Comparison of ENCODE assay signal across 8 cellular contexts in genomic region chr7:111560773-111561658, GRCh38. TPM values are rescaled to one million over a fixed set of nuclear protein-coding genes. Genes with fewer than 3 reads are reported as not detected.
DNase-seq lines count a peak whose midpoint lies in the region; ATAC-seq and TF ChIP-seq lines count a peak whose summit lies in the region.

No MANE protein-coding gene starts in this region.

- POLR2A ChIA-PET in CD8-positive, alpha-beta T cell (lab: Charles Lee), result interaction anchor here (0.6 to 1.1 kb wide), 3 partner anchors 7 to 16 kb away, joined by 3 read pairs; no protein-coding TSS in a partner anchor
- POLR2A ChIA-PET in activated naive CD8-positive, alpha-beta T cell treated with anti-CD3 and anti-CD28 coated beads, Interleukin-2, amount 10 ng/mL, durations not matched to agents 7 days and 5 days (lab: Charles Lee), result interaction anchor here (1.2 to 1.6 kb wide), 2 partner anchors 33 to 889 kb away, joined by 4 to 5 read pairs; partner anchors contain the start of gene IFRD1

- no peak for ATAC-seq in CD8-positive, alpha-beta T cell
- no peak for ATAC-seq in activated naive CD8-positive, alpha-beta T cell treated with anti-CD3 and anti-CD28 coated beads, Interleukin-2, amount 10 ng/mL, durations not matched to agents 7 days and 5 days (ENCODE audit: low read depth)
- no peak for ATAC-seq in stimulated activated naive CD8-positive, alpha-beta T cell treated with anti-CD3 and anti-CD28 coated beads, Interleukin-15, amount 100 ng/mL, for 72 hours
- ATAC-seq in HG02642 (IDR thresholded peaks at IDR 0.05; ENCODE audit: poor library complexity, unreplicated experiment), result no peak

- H3K36me3 Mint-ChIP-seq in CD8-positive, alpha-beta T cell, result peaks cover 31% of the 10 kb centered on the region
- peaks cover 19% of the 10 kb centered on the region for H3K36me3 Mint-ChIP-seq in activated naive CD8-positive, alpha-beta T cell treated with anti-CD3 and anti-CD28 coated beads, Interleukin-2, amount 10 ng/mL, durations not matched to agents 7 days and 5 days
- peaks cover 9 to 16% (median 14%) of the 10 kb centered on the region in 3 donors for H3K36me3 Mint-ChIP-seq in immature natural killer cell

- no peaks in the 10 kb centered on the region for H3K27me3 Mint-ChIP-seq in CD8-positive, alpha-beta T cell (ENCODE audit: low read depth)
- H3K27me3 Mint-ChIP-seq in activated naive CD8-positive, alpha-beta T cell treated with anti-CD3 and anti-CD28 coated beads, Interleukin-2, amount 10 ng/mL, durations not matched to agents 7 days and 5 days, result no peaks in the 10 kb centered on the region
- H3K27me3 Mint-ChIP-seq in immature natural killer cell (ENCODE audit: low read depth in 3 of 3), result peaks cover 0 to 7% (median 4%) of the 10 kb centered on the region in 3 donors
- H3K27me3 Mint-ChIP-seq in stimulated activated naive CD8-positive, alpha-beta T cell treated with anti-CD3 and anti-CD28 coated beads, Interleukin-15, amount 100 ng/mL, for 72 hours, result no peaks in the 10 kb centered on the region

- CTCF ChIA-PET in CD8-positive, alpha-beta T cell (lab: Charles Lee), result no interaction called here

- intact Hi-C loops in CD8-positive, alpha-beta T cell (cut with DNase I, micrococcal nuclease), result loop anchor here (5.0 to 10.0 kb wide), 7 partner anchors 466 to 1556 kb away; partner anchors contain the start of genes SMIM30 (in 2 of the 2), DOCK4 (in 1 of the 2), IFRD1 (in 1 of the 2) and LRRN3 (in 1 of the 2)

- H3K36me3 ChIP-seq in CD8-positive, alpha-beta T cell (ENCODE audit: insufficient read depth, low read length), result no peaks in the 10 kb centered on the region
- H3K36me3 ChIP-seq in HUES48 (ENCODE audit: control insufficient read depth, insufficient read depth, low read length), result peaks cover 10% of the 10 kb centered on the region

- peak overlapping the region; percentile 85 for H3K4me3 ChIP-seq in CD8-positive, alpha-beta T cell (ENCODE audit: low read depth, low read length)
- H3K4me3 ChIP-seq in HUES48 (ENCODE audit: low read depth, low read length), result peak overlapping the region; percentile 79

- H3K27me3 ChIP-seq in CD8-positive, alpha-beta T cell (ENCODE audit: insufficient read depth, low read length), result no peaks in the 10 kb centered on the region
- H3K27me3 ChIP-seq in HUES48 (ENCODE audit: control insufficient read depth, insufficient read depth, low read length), result no peaks in the 10 kb centered on the region

- H3K9ac ChIP-seq in HUES48 (ENCODE audit: low read depth, low read length), result peak overlapping the region; percentile 96

- no peak for TF ChIP-seq CTCF in CD8-positive, alpha-beta T cell (IDR thresholded peaks at IDR 0.05)

- peak overlapping the region; percentile 92 for H3K4me3 Mint-ChIP-seq in CD8-positive, alpha-beta T cell
- peak overlapping the region; percentile 85 for H3K4me3 Mint-ChIP-seq in activated naive CD8-positive, alpha-beta T cell treated with anti-CD3 and anti-CD28 coated beads, Interleukin-2, amount 10 ng/mL, durations not matched to agents 7 days and 5 days
- H3K4me3 Mint-ChIP-seq in immature natural killer cell, result peak overlapping the region; percentile 82 to 90 (median 88)
- peak overlapping the region; percentile 88 to 95 for H3K4me3 Mint-ChIP-seq in stimulated activated naive CD8-positive, alpha-beta T cell treated with anti-CD3 and anti-CD28 coated beads, Interleukin-15, amount 100 ng/mL, for 72 hours

- peak overlapping the region; percentile 82 for H3K27ac ChIP-seq in CD8-positive, alpha-beta T cell (ENCODE audit: low read depth, low read length)
- peak overlapping the region; percentile 87 for H3K27ac ChIP-seq in HUES48 (ENCODE audit: low read depth, low read length)

- H3K27ac Mint-ChIP-seq in CD8-positive, alpha-beta T cell, result peak overlapping the region; percentile 96
- H3K27ac Mint-ChIP-seq in activated naive CD8-positive, alpha-beta T cell treated with anti-CD3 and anti-CD28 coated beads, Interleukin-2, amount 10 ng/mL, durations not matched to agents 7 days and 5 days, result peak overlapping the region; percentile 81
- H3K27ac Mint-ChIP-seq in immature natural killer cell, result peak overlapping the region; percentile 52 to 86 (median 84)
- H3K27ac Mint-ChIP-seq in stimulated activated naive CD8-positive, alpha-beta T cell treated with anti-CD3 and anti-CD28 coated beads, Interleukin-15, amount 100 ng/mL, for 72 hours, result peak overlapping the region; percentile 88 to 90

- H3K9me3 Mint-ChIP-seq in CD8-positive, alpha-beta T cell, result no peaks in the 10 kb centered on the region
- no peaks in the 10 kb centered on the region for H3K9me3 Mint-ChIP-seq in activated naive CD8-positive, alpha-beta T cell treated with anti-CD3 and anti-CD28 coated beads, Interleukin-2, amount 10 ng/mL, durations not matched to agents 7 days and 5 days
- no peaks in the 10 kb centered on the region for H3K9me3 Mint-ChIP-seq in immature natural killer cell
- no peaks in the 10 kb centered on the region for H3K9me3 Mint-ChIP-seq in stimulated activated naive CD8-positive, alpha-beta T cell treated with anti-CD3 and anti-CD28 coated beads, Interleukin-15, amount 100 ng/mL, for 72 hours

- no peaks in the 10 kb centered on the region for H3K9me3 ChIP-seq in CD8-positive, alpha-beta T cell (ENCODE audit: low read length)
- H3K9me3 ChIP-seq in HUES48 (ENCODE audit: control insufficient read depth, insufficient read depth, low read length), result no peaks in the 10 kb centered on the region

- peaks cover 18% of the 10 kb centered on the region for H3K4me1 ChIP-seq in CD8-positive, alpha-beta T cell (ENCODE audit: insufficient read depth, low read length)
- peaks cover 15% of the 10 kb centered on the region for H3K4me1 ChIP-seq in HUES48 (ENCODE audit: control insufficient read depth, insufficient read depth, low read length)

- H3K4me1 Mint-ChIP-seq in CD8-positive, alpha-beta T cell (ENCODE audit: low read depth), result peaks cover 47% of the 10 kb centered on the region
- H3K4me1 Mint-ChIP-seq in activated naive CD8-positive, alpha-beta T cell treated with anti-CD3 and anti-CD28 coated beads, Interleukin-2, amount 10 ng/mL, durations not matched to agents 7 days and 5 days, result peaks cover 28% of the 10 kb centered on the region
- H3K4me1 Mint-ChIP-seq in immature natural killer cell, result peaks cover 30 to 47% of the 10 kb centered on the region in 2 donors
- H3K4me1 Mint-ChIP-seq in stimulated activated naive CD8-positive, alpha-beta T cell treated with anti-CD3 and anti-CD28 coated beads, Interleukin-15, amount 100 ng/mL, for 72 hours, result peaks cover 45% of the 10 kb centered on the region

- no peak for DNase-seq in CD8-positive, alpha-beta T cell
- DNase-seq in activated naive CD8-positive, alpha-beta T cell treated with anti-CD3 and anti-CD28 coated beads, Interleukin-2, amount 10 ng/mL, durations not matched to agents 7 days and 5 days, result no peak
- peak in 2 of 3 donors; percentile 2 to 5 for DNase-seq in immature natural killer cell
- no peak for DNase-seq in stimulated activated naive CD8-positive, alpha-beta T cell treated with anti-CD3 and anti-CD28 coated beads, Interleukin-15, amount 100 ng/mL, for 72 hours
- DNase-seq in NCI-H1436 treated with DMSO at 0.1 percent for 48 hours (lab: John Stamatoyannopoulos, UW), result no peak
- DNase-seq in SKM-1 (lab: John Stamatoyannopoulos, UW; ENCODE audit: unreplicated experiment), result no peak

RNA-seq across cellular contexts. Expression of gene IMMP2L, which starts 1.3 kb away (rescaled TPM):
- total RNA-seq in CD8-positive, alpha-beta T cell, result 10 to 100 TPM in 1 of 2 experiments, 1 to 10 TPM in 1; 9.8 to 12.7 TPM
- 10 to 100 TPM; 10.2 to 12.8 TPM for total RNA-seq in activated naive CD8-positive, alpha-beta T cell treated with anti-CD3 and anti-CD28 coated beads, Interleukin-2, amount 10 ng/mL, durations not matched to agents 7 days and 5 days
- 10 to 100 TPM in 2 of 3 donors, not detected in 1; 17.0 to 20.7 TPM for polyA plus RNA-seq in immature natural killer cell

Comparison
In these comparisons a context has a peak if more than half of its experiments do, and no peak if none do; other contexts are left out.
1. DNase-seq: peak in immature natural killer cell (2 of 3); none in CD8-positive, alpha-beta T cell (0 of 7), activated naive CD8-positive, alpha-beta T cell treated with anti-CD3 and anti-CD28 coated beads, Interleukin-2, amount 10 ng/mL, durations not matched to agents 7 days and 5 days (single experiment), stimulated activated naive CD8-positive, alpha-beta T cell treated with anti-CD3 and anti-CD28 coated beads, Interleukin-15, amount 100 ng/mL, for 72 hours (0 of 2), NCI-H1436 treated with DMSO at 0.1 percent for 48 hours (single experiment) and SKM-1 (single experiment).
2. Peak in every context shown above with its lines, with median percentiles within 50 percentile points of each other: H3K27ac Mint-ChIP-seq and H3K4me3 Mint-ChIP-seq.